22 cellular contexts compared by ENCODE assay signal in genomic region chr14:74682169-74682952, GRCh38. TPM values are rescaled to one million over a fixed set of nuclear protein-coding genes. Genes with fewer than 3 reads are reported as not detected.
DNase-seq lines count a peak whose midpoint lies in the region; ATAC-seq and TF ChIP-seq lines count a peak whose summit lies in the region.
"Had no signal": no experiment of that assay in that cellular context is flagged by ENCODE, and none has a peak within 500 bp of the region (broad histone marks: within the 10 kb centered on the region; RNA-seq: fewer than 3 reads in every experiment).

No MANE protein-coding gene starts in this region.

- DNase-seq in H9 (no peak), amygdala (lab: John Stamatoyannopoulos, UW) (peak in 32 of 56 donors; percentile 0 to 54 (median 16)), inferior parietal cortex (ENCODE audit: extremely low spot score) (peak; percentile 44), progenitor cell of endocrine pancreas (ENCODE audit: low spot score, unreplicated experiment) (no peak), GDM1 (lab: John Stamatoyannopoulos, UW) (no peak), SIG-M5 treated with dmso at 0.1 percent for 504 hours (lab: John Stamatoyannopoulos, UW; ENCODE audit: unreplicated experiment) (no peak)
- DNase-seq in stimulated activated naive CD8-positive, alpha-beta T cell treated with anti-CD3 and anti-CD28 coated beads, Interleukin-15, Interleukin-2, amounts not matched to agents 100 U/mL and 50 U/mL, for 24 hours, result no peak
- DNase-seq: activated CD4-positive, alpha-beta T cell treated with anti-CD3 and anti-CD28 coated beads for 36 hours; activated T-cell treated with anti-CD3 and anti-CD28 coated beads for 4 hours; AML-193; effector memory CD4-positive, alpha-beta T cell; Karpas-422; NCI-H1092; NCI-H2107; NCI-H526 treated with DMSO at 0.1 percent for 48 hours; small intestine; T1000; transverse colon had no signal

- H3K4me1 Mint-ChIP-seq in H9 (peaks cover 10 to 12% of the 10 kb centered on the region in 2 experiments; a peak in 3 of 4 replicates), progenitor cell of endocrine pancreas (ENCODE audit: low read depth) (peaks cover 13% of the 10 kb centered on the region)

- no peaks in the 10 kb centered on the region for H3K27me3 Mint-ChIP-seq in H9 (ENCODE audit: low read depth)
- H3K27me3 Mint-ChIP-seq in progenitor cell of endocrine pancreas, result no peaks in the 10 kb centered on the region
- H3K27me3 Mint-ChIP-seq: activated CD4-positive, alpha-beta T cell treated with anti-CD3 and anti-CD28 coated beads for 36 hours; activated naive CD8-positive, alpha-beta T cell had no signal

- no peak overlapping the region for H3K4me2 ChIP-seq in H9 (ENCODE audit: insufficient read depth, insufficient read length, low read length)

- no peak overlapping the region for H3K14ac ChIP-seq in H9 (ENCODE audit: insufficient read depth, low read length)

- H3K9me3 Mint-ChIP-seq in H9 (no peaks in the 10 kb centered on the region), progenitor cell of endocrine pancreas (ENCODE audit: low read depth) (no peaks in the 10 kb centered on the region)

- H3K27me3 ChIP-seq in H9 (ENCODE audit: insufficient read depth, low read length), result no peaks in the 10 kb centered on the region
- H3K27me3 ChIP-seq: transverse colon had no signal

- no peak overlapping the region for H2BK20ac ChIP-seq in H9 (ENCODE audit: low read depth, low read length, poor library complexity, severe bottlenecking)

- no peak overlapping the region for H3T11ph ChIP-seq in H9 (ENCODE audit: low read length)

- no peak overlapping the region for H2AFZ ChIP-seq in H9 (ENCODE audit: low read length)
- H2AFZ ChIP-seq: parathyroid adenoma had no signal

- peaks cover 10 to 33% (median 31%) of the 10 kb centered on the region in 3 experiments; a peak in 6 of 7 replicates for H3K36me3 Mint-ChIP-seq in H9 (ENCODE audit: insufficient read depth in 1 of 3, low read depth in 3 of 3)
- peaks cover 19% of the 10 kb centered on the region for H3K36me3 Mint-ChIP-seq in progenitor cell of endocrine pancreas (ENCODE audit: insufficient read depth)

- no CpG with 5 or more reads among the region's 10 CpGs for WGBS in H9 (ENCODE audit: extremely low coverage, insufficient read length, low lambda C conversion rate)

- H3K56ac ChIP-seq in H9 (ENCODE audit: insufficient read length, low read depth, low read length), result no peak overlapping the region

- no peaks in the 10 kb centered on the region for H4K20me1 ChIP-seq in H9 (ENCODE audit: control insufficient read depth, insufficient read depth, insufficient read length)

- peaks cover 2% of the 10 kb centered on the region for H3K4me1 ChIP-seq in H9 (ENCODE audit: insufficient read depth, low read length)
- H3K4me1 ChIP-seq: parathyroid adenoma had no signal

- H3K4me3 Mint-ChIP-seq in H9, result no peak overlapping the region
- no peak overlapping the region for H3K4me3 Mint-ChIP-seq in progenitor cell of endocrine pancreas (ENCODE audit: low read depth)
- H3K4me3 Mint-ChIP-seq: activated CD4-positive, alpha-beta T cell treated with anti-CD3 and anti-CD28 coated beads for 36 hours; activated naive CD8-positive, alpha-beta T cell had no signal

- no peak overlapping the region for H3K18ac ChIP-seq in H9 (ENCODE audit: insufficient read length, low read depth, low read length)

- no peak overlapping the region for H3K27ac ChIP-seq in H9 (ENCODE audit: insufficient read length, low read depth, low read length)
- H3K27ac ChIP-seq: parathyroid adenoma, SK-N-MC, transverse colon had no signal

- H3K27ac Mint-ChIP-seq in H9 (peak overlapping the region; percentile 56 to 88 (median 76); a peak in 5 of 7 replicates), progenitor cell of endocrine pancreas (peak overlapping the region; percentile 59)

- no peak overlapping the region for H4K91ac ChIP-seq in H9 (ENCODE audit: insufficient read length, low read depth, low read length)

- no peak overlapping the region for H2BK5ac ChIP-seq in H9 (ENCODE audit: insufficient read length, low read length)

- H2AK5ac ChIP-seq in H9 (ENCODE audit: insufficient read length, low read length), result no peak overlapping the region

- no peaks in the 10 kb centered on the region for H3K79me1 ChIP-seq in H9 (ENCODE audit: insufficient read depth, low read depth, low read length, poor library complexity, severe bottlenecking)

- H2BK120ac ChIP-seq in H9 (ENCODE audit: low read depth, low read length, poor library complexity, severe bottlenecking), result no peak overlapping the region

- H3K4ac ChIP-seq in H9 (ENCODE audit: low read depth, low read length), result no peak overlapping the region

- H4K8ac ChIP-seq in H9 (replicated peaks; ENCODE audit: insufficient read length, low read depth, low read length), result no peak overlapping the region

- H3K9ac ChIP-seq in H9 (ENCODE audit: extremely low read depth, insufficient read length, low read length), result no peak overlapping the region
- H3K9ac ChIP-seq: parathyroid adenoma had no signal

- H2BK15ac ChIP-seq in H9 (ENCODE audit: low read depth, low read length), result no peak overlapping the region

- H2BK12ac ChIP-seq in H9 (ENCODE audit: insufficient read length, low read depth, low read length), result no peak overlapping the region

- no peak for TF ChIP-seq CTCF in H9 (conservative IDR thresholded peaks at IDR 0.05)
- TF ChIP-seq CTCF in progenitor cell of endocrine pancreas (IDR thresholded peaks at IDR 0.05; ENCODE audit: unreplicated experiment), result no peak

- no peaks in the 10 kb centered on the region for H3K9me3 ChIP-seq in H9 (ENCODE audit: control insufficient read depth, low read depth, low read length)
- H3K9me3 ChIP-seq: transverse colon had no signal

- no peak overlapping the region for H4K5ac ChIP-seq in H9 (ENCODE audit: insufficient read length, low read depth, low read length)

- no peak overlapping the region for H3K23ac ChIP-seq in H9 (ENCODE audit: insufficient read length, low read depth, low read length)

- H3K79me2 ChIP-seq in H9 (ENCODE audit: insufficient read depth, low read length), result no peaks in the 10 kb centered on the region
- H3K79me2 ChIP-seq: parathyroid adenoma had no signal

- H3K23me2 ChIP-seq in H9 (ENCODE audit: insufficient read length, low read depth, low read length, poor library complexity, severe bottlenecking), result no peaks in the 10 kb centered on the region

- no peak for ATAC-seq in GM18907 (IDR thresholded peaks at IDR 0.05; ENCODE audit: unreplicated experiment)
- no peak for ATAC-seq in stimulated activated naive CD8-positive, alpha-beta T cell treated with anti-CD3 and anti-CD28 coated beads, Interleukin-15, Interleukin-2, amounts not matched to agents 100 U/mL and 50 U/mL, for 24 hours
- ATAC-seq: activated CD4-positive, alpha-beta T cell treated with anti-CD3 and anti-CD28 coated beads for 36 hours had no signal

RNA-seq across cellular contexts. Expression of gene AREL1, which starts 30.5 kb away (rescaled TPM):
- 32.2 and 34.2 TPM in 2 replicates for total RNA-seq in H9 (2021)
- 44.0 and 55.1 TPM in 2 replicates for total RNA-seq in progenitor cell of endocrine pancreas

RNA-seq across cellular contexts. Expression of gene FCF1, which starts 30.6 kb away (rescaled TPM):
- total RNA-seq in H9 (2021) (85.6 and 87.7 TPM in 2 replicates), progenitor cell of endocrine pancreas (48.8 and 51.3 TPM in 2 replicates)

Comparison
In these comparisons a context has a peak if more than half of its experiments do, and no peak if none do; other contexts are left out.
1. DNase-seq: peak in amygdala (32 of 56) and inferior parietal cortex (single experiment); none in H9 (single experiment), progenitor cell of endocrine pancreas (single experiment), GDM1 (single experiment), stimulated activated naive CD8-positive, alpha-beta T cell treated with anti-CD3 and anti-CD28 coated beads, Interleukin-15, Interleukin-2, amounts not matched to agents 100 U/mL and 50 U/mL, for 24 hours (single experiment) and SIG-M5 treated with dmso at 0.1 percent for 504 hours (single experiment).